In genomic region chr1:34859442-34860200, GRCh38 we compare ENCODE assay signal across 8 cellular contexts. TPM values are rescaled to one million over a fixed set of nuclear protein-coding genes. Genes with fewer than 3 reads are reported as not detected.
DNase-seq lines count a peak whose midpoint lies in the region; ATAC-seq and FAIRE-seq lines count a peak whose summit lies in the region.

TSS of gene SMIM12 (minus strand) at chr1:34859749. CDS start at chr1:34855977, 3,772 bp downstream.

- H3K79me1 ChIP-seq in mesendoderm (ENCODE audit: low read length), result peaks cover 20% of the 10 kb centered on the region

- H2BK5ac ChIP-seq in mesendoderm (ENCODE audit: low read length), result no peak within 1 kb of the TSS

- H3K79me2 ChIP-seq in mesendoderm (ENCODE audit: control insufficient read depth, insufficient read depth, low read length), result peaks cover 22% of the 10 kb centered on the region

- no peak within 1 kb of the TSS for H2BK15ac ChIP-seq in mesendoderm (replicated peaks; ENCODE audit: low read depth)

- H3K27ac Mint-ChIP-seq in activated CD8-positive, alpha-beta memory T cell treated with anti-CD3 and anti-CD28 coated beads, Interleukin-2, amount 10 ng/mL, durations not matched to agents 7 days and 5 days, result peak within 1 kb of the TSS; percentile 90

- peak within 1 kb of the TSS; percentile 94 for H3K56ac ChIP-seq in mesendoderm (ENCODE audit: low read length)

- no peak within 1 kb of the TSS for H2AK5ac ChIP-seq in mesendoderm (ENCODE audit: low read length)

- peak within 1 kb of the TSS; percentile 66 for H3K23ac ChIP-seq in mesendoderm (ENCODE audit: low read length)

- no peaks in the 10 kb centered on the region for H3K9me3 ChIP-seq in NT2/D1 (ENCODE audit: insufficient read depth, low read length)
- no peaks in the 10 kb centered on the region for H3K9me3 ChIP-seq in endocrine pancreas (ENCODE audit: control insufficient read depth, low read length)

- peak within 1 kb of the TSS; percentile 100 for H3K4me3 ChIP-seq in NT2/D1 (ENCODE audit: insufficient read length, low read depth)
- H3K4me3 ChIP-seq in endocrine pancreas (ENCODE audit: control insufficient read depth, insufficient read depth, low read length), result peak within 1 kb of the TSS; percentile 74
- peak within 1 kb of the TSS; percentile 91 for H3K4me3 ChIP-seq in mesendoderm (ENCODE audit: low read length)

- H3K4ac ChIP-seq in mesendoderm (ENCODE audit: low read depth, low read length), result no peak within 1 kb of the TSS

- no peaks in the 10 kb centered on the region for H3K27me3 Mint-ChIP-seq in activated CD8-positive, alpha-beta memory T cell treated with anti-CD3 and anti-CD28 coated beads, Interleukin-2, amount 10 ng/mL, durations not matched to agents 7 days and 5 days

- no peaks in the 10 kb centered on the region for H3K4me1 ChIP-seq in NT2/D1 (ENCODE audit: insufficient read depth, insufficient read length)
- H3K4me1 ChIP-seq in endocrine pancreas (ENCODE audit: control insufficient read depth, insufficient read depth, low read length), result peaks cover 9% of the 10 kb centered on the region
- H3K4me1 ChIP-seq in mesendoderm (ENCODE audit: control insufficient read depth, low read depth, low read length), result peaks cover 1% of the 10 kb centered on the region

- H3K36me3 Mint-ChIP-seq in activated CD8-positive, alpha-beta memory T cell treated with anti-CD3 and anti-CD28 coated beads, Interleukin-2, amount 10 ng/mL, durations not matched to agents 7 days and 5 days, result peaks cover 12% of the 10 kb centered on the region

- H3K27ac ChIP-seq in mesendoderm (ENCODE audit: low read depth, low read length), result no peak within 1 kb of the TSS

- H3K4me2 ChIP-seq in mesendoderm (ENCODE audit: low read length), result peak within 1 kb of the TSS; percentile 60

- H3K18ac ChIP-seq in mesendoderm (ENCODE audit: low read length), result no peak within 1 kb of the TSS

- H4K8ac ChIP-seq in mesendoderm (ENCODE audit: low read depth, low read length), result no peak within 1 kb of the TSS

- peak; percentile 95 for ATAC-seq in GM21360 (IDR thresholded peaks at IDR 0.05; ENCODE audit: unreplicated experiment)
- peak; percentile 95 for ATAC-seq in activated CD8-positive, alpha-beta memory T cell treated with anti-CD3 and anti-CD28 coated beads, Interleukin-2, amount 10 ng/mL, durations not matched to agents 7 days and 5 days

- H3K4me3 Mint-ChIP-seq in activated CD8-positive, alpha-beta memory T cell treated with anti-CD3 and anti-CD28 coated beads, Interleukin-2, amount 10 ng/mL, durations not matched to agents 7 days and 5 days, result peak within 1 kb of the TSS; percentile 90

- peaks cover 10% of the 10 kb centered on the region for H3K27me3 ChIP-seq in NT2/D1 (ENCODE audit: insufficient read depth, insufficient read length)
- H3K27me3 ChIP-seq in endocrine pancreas (ENCODE audit: control insufficient read depth, insufficient read depth, low read length), result no peaks in the 10 kb centered on the region
- no peaks in the 10 kb centered on the region for H3K27me3 ChIP-seq in mesendoderm (ENCODE audit: insufficient read depth, low read length, poor library complexity)

- FAIRE-seq in HTR-8/SVneo (lab: Jason Lieb, UNC), result peak; percentile 44

- peak within 1 kb of the TSS; percentile 99 for H3K9ac ChIP-seq in NT2/D1 (ENCODE audit: insufficient read length, low read depth)
- H3K9ac ChIP-seq in endocrine pancreas (ENCODE audit: control insufficient read depth, insufficient read depth, low read length), result peak within 1 kb of the TSS; percentile 65
- peak within 1 kb of the TSS; percentile 95 for H3K9ac ChIP-seq in mesendoderm (ENCODE audit: low read length)

- DNase-seq in COR-L47 (lab: John Stamatoyannopoulos, UW), result peak; percentile 85
- DNase-seq in HTR-8/SVneo (ENCODE audit: insufficient read length, low spot score), result peak; percentile 93
- DNase-seq in NT2/D1 (ENCODE audit: low read depth, low spot score), result peak; percentile 91
- peak; percentile 95 for DNase-seq in activated CD8-positive, alpha-beta memory T cell treated with anti-CD3 and anti-CD28 coated beads, Interleukin-2, amount 10 ng/mL, durations not matched to agents 7 days and 5 days
- peak; percentile 95 for DNase-seq in mesendoderm
- DNase-seq in stimulated activated CD8-positive, alpha-beta memory T cell treated with anti-CD3 and anti-CD28 coated beads, Interleukin-15, amount 100 ng/mL, for 1 hour (ENCODE audit: low read depth), result peak; percentile 87

- no peak within 1 kb of the TSS for H2BK120ac ChIP-seq in mesendoderm (ENCODE audit: low read depth, low read length)

- H3K36me3 ChIP-seq in NT2/D1 (ENCODE audit: insufficient read depth, insufficient read length, low read length) (peaks cover 29% of the 10 kb centered on the region), endocrine pancreas (ENCODE audit: control insufficient read depth, insufficient read depth, low read length) (no peaks in the 10 kb centered on the region), mesendoderm (ENCODE audit: control insufficient read depth, insufficient read depth, low read length) (peaks cover 4% of the 10 kb centered on the region)

- CTCF ChIA-PET in activated CD8-positive, alpha-beta memory T cell treated with anti-CD3 and anti-CD28 coated beads, Interleukin-2, amount 10 ng/mL, durations not matched to agents 7 days and 5 days (lab: Charles Lee), result interaction anchor here (1.0 to 2.5 kb wide), 9 partner anchors 9 to 591 kb away, joined by 3 to 10 read pairs (median 5); partner anchors contain the start of genes SFPQ and TMEM35B

- H3K9me3 Mint-ChIP-seq in activated CD8-positive, alpha-beta memory T cell treated with anti-CD3 and anti-CD28 coated beads, Interleukin-2, amount 10 ng/mL, durations not matched to agents 7 days and 5 days (ENCODE audit: low read depth), result no peaks in the 10 kb centered on the region

- no peak within 1 kb of the TSS for H4K5ac ChIP-seq in mesendoderm (ENCODE audit: low read length)

- H3K4me1 Mint-ChIP-seq in activated CD8-positive, alpha-beta memory T cell treated with anti-CD3 and anti-CD28 coated beads, Interleukin-2, amount 10 ng/mL, durations not matched to agents 7 days and 5 days, result peaks cover 61% of the 10 kb centered on the region

- WGBS in mesendoderm (ENCODE audit: extremely low coverage, insufficient coverage, low lambda C conversion rate), result no CpG with 5 or more reads among the region's 47 CpGs

RNA-seq across cellular contexts. Expression of gene SMIM12, which starts in this region (rescaled TPM):
- total RNA-seq in activated CD8-positive, alpha-beta memory T cell treated with anti-CD3 and anti-CD28 coated beads, Interleukin-2, amount 10 ng/mL, durations not matched to agents 7 days and 5 days, result 10 to 100 TPM; 52.7 to 67.2 TPM
- polyA plus RNA-seq in mesendoderm (2013, experiment 1 of 2), result 21.5 TPM
- polyA plus RNA-seq in mesendoderm (2013, experiment 2 of 2), result 21.9 TPM
